Comparison of ENCODE assay signal across 8 cellular contexts in genomic region chr1:27589841-27590426, GRCh38. TPM values are rescaled to one million over a fixed set of nuclear protein-coding genes. Genes with fewer than 3 reads are reported as not detected.
DNase-seq lines count a peak whose midpoint lies in the region; ATAC-seq and TF ChIP-seq lines count a peak whose summit lies in the region.

No MANE protein-coding gene starts in this region.

- H3K14ac ChIP-seq in neuronal stem cell (ENCODE audit: low read length), result no peak overlapping the region

- ATAC-seq in stimulated activated naive CD8-positive, alpha-beta T cell treated with anti-CD3 and anti-CD28 coated beads, Interleukin-15, Interleukin-2, amounts not matched to agents 100 U/mL and 50 U/mL, for 24 hours, result no peak
- no peak for ATAC-seq in GM21447 (IDR thresholded peaks at IDR 0.05; ENCODE audit: unreplicated experiment)
- no peak for ATAC-seq in activated naive CD4-positive, alpha-beta T cell treated with anti-CD3 and anti-CD28 coated beads, Interleukin-2, amount 50 U/mL, for 72 hours

- H3K9ac ChIP-seq in BLaER1 (peak overlapping the region; percentile 59; the same call in 1 of the 2 replicates), neuronal stem cell (ENCODE audit: low read depth, low read length, poor library complexity) (no peak overlapping the region)

- H2AK5ac ChIP-seq in neuronal stem cell (ENCODE audit: low read depth, low read length), result peak overlapping the region; percentile 28

- no peak overlapping the region for H2AFZ ChIP-seq in neuronal stem cell (ENCODE audit: low read length)

- peaks cover 41% of the 10 kb centered on the region for H3K79me1 ChIP-seq in neuronal stem cell (ENCODE audit: low read depth, low read length)

- H3K4me1 ChIP-seq in BLaER1, result peaks cover 92% of the 10 kb centered on the region
- peaks cover 45 to 51% of the 10 kb centered on the region in 2 donors for H3K4me1 ChIP-seq in neuronal stem cell (ENCODE audit: control insufficient read depth in 2 of 2, insufficient read depth in 1 of 2, low read depth in 1 of 2, low read length in 2 of 2)

- no peaks in the 10 kb centered on the region for H3K9me3 Mint-ChIP-seq in activated naive CD4-positive, alpha-beta T cell treated with anti-CD3 and anti-CD28 coated beads, Interleukin-2, amount 50 U/mL, for 72 hours

- H3K36me3 ChIP-seq in BLaER1 (peaks cover 69% of the 10 kb centered on the region), neuronal stem cell (replicated peaks in 1 of 2; ENCODE audit: control insufficient read depth in 2 of 2, insufficient read depth in 2 of 2, low read length in 2 of 2) (peaks cover 19 to 59% of the 10 kb centered on the region in 2 donors)

- peaks cover 100% of the 10 kb centered on the region for H4K20me1 ChIP-seq in BLaER1

- H3K27ac ChIP-seq in BLaER1 (peak overlapping the region; percentile 62), epithelial cell of prostate (peak overlapping the region; percentile 6), neuronal stem cell (replicated peaks; ENCODE audit: low read length) (no peak overlapping the region)

- H2BK15ac ChIP-seq in neuronal stem cell (ENCODE audit: low read length), result no peak overlapping the region

- H3K27me3 ChIP-seq in BLaER1 (no peaks in the 10 kb centered on the region), neuronal stem cell (ENCODE audit: control insufficient read depth in 3 of 3, insufficient read depth in 3 of 3, low read depth in 1 of 3, low read length in 3 of 3) (no peaks in the 10 kb centered on the region)

- H3K4me2 ChIP-seq in BLaER1 (peak overlapping the region; percentile 92), neuronal stem cell (ENCODE audit: insufficient read depth, low read length, poor library complexity, severe bottlenecking) (no peak overlapping the region)

- H3K9me3 ChIP-seq in BLaER1 (no peaks in the 10 kb centered on the region), neuronal stem cell (replicated peaks in 1 of 2; ENCODE audit: control insufficient read depth in 2 of 2, insufficient read depth in 1 of 2, low read depth in 1 of 2, low read length in 2 of 2) (no peaks in the 10 kb centered on the region)

- H2BK12ac ChIP-seq in neuronal stem cell (ENCODE audit: low read length), result no peak overlapping the region

- DNase-seq in NCI-H2107 treated with DMSO at 0.1 percent for 48 hours (lab: John Stamatoyannopoulos, UW; ENCODE audit: unreplicated experiment) (peak; percentile 72), epithelial cell of prostate (ENCODE audit: low read depth, low spot score) (no peak), neuronal stem cell (ENCODE audit: low spot score) (no peak), GM20000 (ENCODE audit: low spot score) (no peak)
- DNase-seq in stimulated activated naive CD8-positive, alpha-beta T cell treated with anti-CD3 and anti-CD28 coated beads, Interleukin-15, Interleukin-2, amounts not matched to agents 100 U/mL and 50 U/mL, for 24 hours, result no peak
- no peak for DNase-seq in activated naive CD4-positive, alpha-beta T cell treated with anti-CD3 and anti-CD28 coated beads, Interleukin-2, amount 50 U/mL, for 72 hours (ENCODE audit: low spot score in 2 of 2)

- H4K8ac ChIP-seq in neuronal stem cell (ENCODE audit: low read depth, low read length), result no peak overlapping the region

- H3K27ac Mint-ChIP-seq in activated naive CD4-positive, alpha-beta T cell treated with anti-CD3 and anti-CD28 coated beads, Interleukin-2, amount 50 U/mL, for 72 hours, result no peak overlapping the region

- H3K36me3 Mint-ChIP-seq in activated naive CD4-positive, alpha-beta T cell treated with anti-CD3 and anti-CD28 coated beads, Interleukin-2, amount 50 U/mL, for 72 hours, result no peaks in the 10 kb centered on the region

- no peak overlapping the region for H4K91ac ChIP-seq in neuronal stem cell (ENCODE audit: low read depth, low read length, poor library complexity)

- H2BK5ac ChIP-seq in neuronal stem cell (ENCODE audit: low read length), result peak overlapping the region; percentile 42

- peak overlapping the region; percentile 54 for H3K18ac ChIP-seq in neuronal stem cell (ENCODE audit: low read length)

- H3K4ac ChIP-seq in neuronal stem cell (ENCODE audit: low read length), result no peak overlapping the region

- H3K4me3 ChIP-seq in BLaER1 (peak overlapping the region; percentile 47), neuronal stem cell (ENCODE audit: low read length in 2 of 2) (no peak overlapping the region)

- no peak for TF ChIP-seq CTCF in GM20000 (IDR thresholded peaks at IDR 0.05; ENCODE audit: extremely low read depth, missing control alignments)

- no peak overlapping the region for H2BK120ac ChIP-seq in neuronal stem cell (ENCODE audit: low read depth, low read length)

- WGBS in neuronal stem cell (ENCODE audit: extremely low coverage in 2 of 2, insufficient read length in 2 of 2, insufficient replicate concordance in 1 of 2), 2 donors, result no CpG with 5 or more reads among the region's 13 CpGs

- no peak overlapping the region for H3K23ac ChIP-seq in neuronal stem cell (ENCODE audit: low read depth, low read length, poor library complexity)

RNA-seq across cellular contexts. Expression of gene AHDC1, which starts 14.0 kb away (rescaled TPM):
- polyA plus RNA-seq in neuronal stem cell (2013, experiment 1 of 2), result 22.9 TPM
- 22.9 TPM for polyA plus RNA-seq in neuronal stem cell (2013, experiment 2 of 2)
- total RNA-seq in activated naive CD4-positive, alpha-beta T cell treated with anti-CD3 and anti-CD28 coated beads, Interleukin-2, amount 50 U/mL, for 72 hours, result 10 to 100 TPM; 12.8 to 16.5 TPM

RNA-seq across cellular contexts. Expression of gene FGR, which starts 45.1 kb away (rescaled TPM):
- polyA plus RNA-seq in neuronal stem cell (2013, experiment 1 of 2), result 0.03 TPM
- 0.01 TPM for polyA plus RNA-seq in neuronal stem cell (2013, experiment 2 of 2)
- under 1 TPM; 0.29 to 0.68 TPM for total RNA-seq in activated naive CD4-positive, alpha-beta T cell treated with anti-CD3 and anti-CD28 coated beads, Interleukin-2, amount 50 U/mL, for 72 hours
